1 cellular context compared by ENCODE assay signal in the genomic region with DNA sequence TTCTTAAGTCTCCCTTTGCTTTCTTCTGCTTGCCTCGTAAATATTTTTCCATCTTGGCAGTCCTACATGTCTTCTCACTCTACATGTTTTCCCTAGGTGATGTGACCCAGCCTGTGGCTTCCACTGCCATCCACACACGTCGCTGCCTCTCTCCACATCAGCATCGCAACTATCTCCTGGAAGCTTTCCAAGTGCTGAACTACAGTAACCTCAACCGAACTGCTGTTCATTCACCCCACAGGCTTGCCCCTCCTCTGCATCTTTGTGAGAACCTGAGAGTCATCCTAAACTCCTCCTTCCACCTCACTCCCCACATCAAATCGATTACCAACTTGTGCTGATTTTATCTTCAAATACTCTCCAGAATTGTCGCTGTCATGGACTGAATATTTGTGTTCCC.
TF ChIP-seq lines count a peak whose summit lies in the region.

No MANE protein-coding gene starts in this region.

TF ChIP-seq in IMR-90, 13 proteins besides CTCF, POLR2A, EP300 and RAD21:
- TF ChIP-seq MXI1 (IDR thresholded peaks at IDR 0.05; ENCODE audit: borderline replicate concordance, low read depth, low read length) (no peak), CEBPB (IDR thresholded peaks at IDR 0.05; ENCODE audit: low read depth, low read length) (no peak), RCOR1 (IDR thresholded peaks at IDR 0.05; ENCODE audit: insufficient replicate concordance, low read length) (no peak), RFX5 (IDR thresholded peaks at IDR 0.05; ENCODE audit: low read depth, low read length) (no peak), FOS (IDR thresholded peaks at IDR 0.05; ENCODE audit: low read depth, low read length) (no peak), MAZ (IDR thresholded peaks at IDR 0.05; ENCODE audit: borderline replicate concordance, low read depth, low read length) (no peak), MAFK (IDR thresholded peaks at IDR 0.05; ENCODE audit: low read depth, low read length) (no peak), NFE2L2 (IDR thresholded peaks at IDR 0.05; ENCODE audit: low read depth, low read length) (no peak), BHLHE40 (IDR thresholded peaks at IDR 0.05; ENCODE audit: low read depth, low read length) (no peak), SMC3 (IDR thresholded peaks at IDR 0.05; ENCODE audit: low read depth, low read length) (no peak), CHD1 (IDR thresholded peaks at IDR 0.05; ENCODE audit: low read depth, low read length) (no peak)
- TF ChIP-seq, protein P1, sequence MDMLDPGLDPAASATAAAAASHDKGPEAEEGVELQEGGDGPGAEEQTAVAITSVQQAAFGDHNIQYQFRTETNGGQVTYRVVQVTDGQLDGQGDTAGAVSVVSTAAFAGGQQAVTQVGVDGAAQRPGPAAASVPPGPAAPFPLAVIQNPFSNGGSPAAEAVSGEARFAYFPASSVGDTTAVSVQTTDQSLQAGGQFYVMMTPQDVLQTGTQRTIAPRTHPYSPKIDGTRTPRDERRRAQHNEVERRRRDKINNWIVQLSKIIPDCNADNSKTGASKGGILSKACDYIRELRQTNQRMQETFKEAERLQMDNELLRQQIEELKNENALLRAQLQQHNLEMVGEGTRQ (IDR thresholded peaks at IDR 0.05; ENCODE audit: low read depth, low read length), result no peak
- TF ChIP-seq, protein P2, sequence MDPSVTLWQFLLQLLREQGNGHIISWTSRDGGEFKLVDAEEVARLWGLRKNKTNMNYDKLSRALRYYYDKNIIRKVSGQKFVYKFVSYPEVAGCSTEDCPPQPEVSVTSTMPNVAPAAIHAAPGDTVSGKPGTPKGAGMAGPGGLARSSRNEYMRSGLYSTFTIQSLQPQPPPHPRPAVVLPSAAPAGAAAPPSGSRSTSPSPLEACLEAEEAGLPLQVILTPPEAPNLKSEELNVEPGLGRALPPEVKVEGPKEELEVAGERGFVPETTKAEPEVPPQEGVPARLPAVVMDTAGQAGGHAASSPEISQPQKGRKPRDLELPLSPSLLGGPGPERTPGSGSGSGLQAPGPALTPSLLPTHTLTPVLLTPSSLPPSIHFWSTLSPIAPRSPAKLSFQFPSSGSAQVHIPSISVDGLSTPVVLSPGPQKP (IDR thresholded peaks at IDR 0.05; ENCODE audit: borderline replicate concordance, low read depth, low read length), result no peak
